In the genomic region with DNA sequence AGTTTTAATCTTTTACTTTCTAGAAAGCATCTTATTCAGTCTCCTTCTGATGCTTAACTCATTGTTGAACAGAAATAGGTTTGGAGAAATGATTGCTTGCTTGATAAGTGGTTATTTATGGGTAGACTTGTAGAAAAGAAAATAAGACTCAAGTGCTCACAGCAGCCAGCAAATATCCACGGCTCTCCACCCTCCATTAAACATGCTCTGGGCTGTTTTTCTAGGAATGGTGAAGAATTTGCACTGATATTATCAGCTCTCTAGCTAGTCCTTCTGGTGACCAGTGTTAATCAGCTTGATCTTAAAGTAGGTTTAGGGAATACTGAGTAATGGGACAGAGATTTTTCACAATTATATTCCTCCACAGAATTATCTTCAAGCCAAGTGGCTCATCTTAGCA, we compare ENCODE assay signal across 25 cellular contexts.
DNase-seq lines count a peak whose midpoint lies in the region; ATAC-seq, FAIRE-seq and TF ChIP-seq lines count a peak whose summit lies in the region.
"Had no signal": no experiment of that assay in that cellular context is flagged by ENCODE, and none has a peak within 500 bp of the region (broad histone marks: within the 10 kb centered on the region; RNA-seq: fewer than 3 reads in every experiment).

No MANE protein-coding gene starts in this region.

- peak overlapping the region in 50 of 59 donors; percentile 6 to 97 (median 85) for H3K27ac ChIP-seq in dorsolateral prefrontal cortex
- no peak overlapping the region for H3K27ac ChIP-seq in tibial artery
- H3K27ac ChIP-seq: SK-N-MC had no signal

- peak overlapping the region; percentile 46 for H3K27ac Mint-ChIP-seq in Caco-2 (ENCODE audit: unreplicated experiment)
- no peak overlapping the region; the same call in 1 of the 2 replicates for H3K27ac Mint-ChIP-seq in HFFc6
- H3K27ac Mint-ChIP-seq in nephron progenitor cell: peak overlapping the region; percentile 59
- H3K27ac Mint-ChIP-seq: CD4-positive, alpha-beta T cell had no signal

- H3K4me1 ChIP-seq in Caco-2 (peaks cover 63% of the 10 kb centered on the region), tibial artery (no peaks in the 10 kb centered on the region)
- H3K4me1 ChIP-seq: BE2C had no signal

- peaks cover 1% of the 10 kb centered on the region; the same call in 1 of the 2 replicates for H3K36me3 ChIP-seq in Caco-2 (ENCODE audit: control insufficient read depth, insufficient read depth, low read length)
- H3K36me3 ChIP-seq in tibial artery: no peaks in the 10 kb centered on the region
- H3K36me3 ChIP-seq: BE2C had no signal

- no peak for FAIRE-seq in HTR-8/SVneo (lab: Jason Lieb, UNC)
- FAIRE-seq: D721Med, GM12878, GM18507, H1 had no signal

- H3K27me3 Mint-ChIP-seq in Caco-2 (ENCODE audit: insufficient read depth, unreplicated experiment) (no peaks in the 10 kb centered on the region), HFFc6 (ENCODE audit: insufficient read depth) (no peaks in the 10 kb centered on the region; the same call in none of the 2 replicates), nephron progenitor cell (ENCODE audit: low read depth, poor library complexity) (peaks cover under 1% of the 10 kb centered on the region)

- intact Hi-C loops in Caco-2 (cut with micrococcal nuclease; ENCODE audit: unreplicated experiment): loop anchor here (1.0 kb wide), 1 partner anchor 19 kb away; no protein-coding TSS in a partner anchor
- intact Hi-C loops in dorsolateral prefrontal cortex (cut with DNase I): no loop called here
- intact Hi-C loops in tibial artery (cut with DNase I; ENCODE audit: low total_unique reads): no loop called here

- POLR2A ChIA-PET in Caco-2 (lab: Charles Lee): interaction anchor here (0.7 to 1.2 kb wide), 3 partner anchors 19 to 32 kb away, joined by 3 to 4 read pairs (median 4); no protein-coding TSS in a partner anchor

- H3K9me3 ChIP-seq in Caco-2 (no peaks in the 10 kb centered on the region), tibial artery (no peaks in the 10 kb centered on the region)
- H3K9me3 ChIP-seq: BE2C had no signal

- H3K27me3 ChIP-seq in Caco-2 (replicated peaks; ENCODE audit: control insufficient read depth, insufficient read depth, low read length) (no peaks in the 10 kb centered on the region), dorsolateral prefrontal cortex (no peaks in the 10 kb centered on the region), tibial artery (no peaks in the 10 kb centered on the region)
- H3K27me3 ChIP-seq: BE2C had no signal

- H3K4me1 Mint-ChIP-seq in Caco-2 (ENCODE audit: low read depth, unreplicated experiment) (peaks cover 33% of the 10 kb centered on the region), HFFc6 (ENCODE audit: low read depth) (peaks cover 45% of the 10 kb centered on the region), nephron progenitor cell (peaks cover 33% of the 10 kb centered on the region)

- no TSS peak for BruUV-seq in Caco-2 (replicated peaks; lab: Mats Ljungman, UMichigan)

- DNase-seq in Caco-2 (no peak), HFFc6 (peak; percentile 65), dorsolateral prefrontal cortex (no peak), nephron progenitor cell (no peak), HTR-8/SVneo (ENCODE audit: insufficient read length, low spot score) (no peak), tibial artery (no peak), NCI-H1092 (lab: John Stamatoyannopoulos, UW) (no peak)
- DNase-seq: 8988T; BE2C; CD4-positive, alpha-beta T cell; DND-41; GDM1; MM.1S; NCI-H1105 treated with DMSO at 0.1 percent for 48 hours; NCI-H187; NCI-H2171 treated with DMSO at 0.1 percent for 48 hours; NCI-H774; Right ventricle myocardium superior had no signal

- CTCF ChIA-PET in Caco-2 (lab: Charles Lee): interaction anchor here (1.0 kb wide), 1 partner anchor 23 kb away, joined by 4 read pairs; no protein-coding TSS in a partner anchor

- no peaks in the 10 kb centered on the region for H3K9me3 Mint-ChIP-seq in Caco-2 (ENCODE audit: unreplicated experiment)
- no peaks in the 10 kb centered on the region for H3K9me3 Mint-ChIP-seq in HFFc6
- H3K9me3 Mint-ChIP-seq in nephron progenitor cell: peaks cover 7% of the 10 kb centered on the region
- H3K9me3 Mint-ChIP-seq: CD4-positive, alpha-beta T cell had no signal

- no peak for ATAC-seq in HG03439 (IDR thresholded peaks at IDR 0.05; ENCODE audit: unreplicated experiment)
- ATAC-seq: GM12878, Panc1 had no signal

- no peak for TF ChIP-seq CTCF in Caco-2 (IDR thresholded peaks at IDR 0.05; ENCODE audit: insufficient read depth in 1 of 2, low read depth in 1 of 2, low read length in 1 of 2, severe bottlenecking in 1 of 2, unreplicated experiment in 1 of 2)
- no peak for TF ChIP-seq CTCF in HFFc6 (IDR thresholded peaks at IDR 0.05)
- no peak for TF ChIP-seq CTCF in dorsolateral prefrontal cortex (IDR thresholded peaks at IDR 0.05 in 54 of 56, conservative IDR thresholded peaks at IDR 0.05 in 2 of 56; ENCODE audit: low read depth in 1 of 56, partially characterized antibody in 56 of 56)
- TF ChIP-seq CTCF in nephron progenitor cell (IDR thresholded peaks at IDR 0.05): no peak
- no peak for TF ChIP-seq CTCF in tibial artery (IDR thresholded peaks at IDR 0.05)

- H3K4me3 ChIP-seq in Caco-2 (ENCODE audit: low read depth, low read length) (no peak overlapping the region), dorsolateral prefrontal cortex (no peak overlapping the region), tibial artery (no peak overlapping the region)
- H3K4me3 ChIP-seq: GM12878, SK-N-MC had no signal

- H3K4me3 Mint-ChIP-seq in Caco-2 (ENCODE audit: unreplicated experiment): no peak overlapping the region
- no peak overlapping the region for H3K4me3 Mint-ChIP-seq in HFFc6
- no peak overlapping the region for H3K4me3 Mint-ChIP-seq in nephron progenitor cell
- H3K4me3 Mint-ChIP-seq: CD4-positive, alpha-beta T cell had no signal

- peaks cover 58% of the 10 kb centered on the region for H3K36me3 Mint-ChIP-seq in Caco-2 (ENCODE audit: insufficient read depth, unreplicated experiment)
- H3K36me3 Mint-ChIP-seq in HFFc6 (ENCODE audit: low read depth): no peaks in the 10 kb centered on the region
- H3K36me3 Mint-ChIP-seq in nephron progenitor cell (ENCODE audit: low read depth): peaks cover 6% of the 10 kb centered on the region

Comparison
In these comparisons a context has a peak if more than half of its experiments do, and no peak if none do; other contexts are left out.
1. H3K27ac ChIP-seq: peak in dorsolateral prefrontal cortex (50 of 59); none in tibial artery (0 of 2).